ENCODE assay signal across 16 cellular contexts in genomic region chr1:200343874-200344273, GRCh38.
"Had no signal": no experiment of that assay in that cellular context is flagged by ENCODE, and none has a peak within 500 bp of the region (broad histone marks: within the 10 kb centered on the region; RNA-seq: fewer than 3 reads in every experiment).

No MANE protein-coding gene starts in this region.

- H3K27me3 Mint-ChIP-seq: activated B cell treated with CpG ODN at 0.5 μM for 24 hours; activated naive CD8-positive, alpha-beta T cell had no signal

- H3K4me3 Mint-ChIP-seq: activated B cell treated with CpG ODN at 0.5 μM for 24 hours; activated naive CD8-positive, alpha-beta T cell; brain; natural killer cell had no signal

- H3K27ac Mint-ChIP-seq: activated B cell treated with CpG ODN at 0.5 μM for 24 hours; activated naive CD8-positive, alpha-beta T cell; brain; natural killer cell had no signal

- ATAC-seq: natural killer cell, sciatic nerve, SK-N-SH treated with all-trans-retinoic acid at 6 μM for 48 hours had no signal

- H3K9me3 Mint-ChIP-seq: activated B cell treated with CpG ODN at 0.5 μM for 24 hours, natural killer cell had no signal

- H3K4me1 Mint-ChIP-seq: brain, natural killer cell had no signal

- DNase-seq: activated B cell treated with CpG ODN at 0.5 μM for 24 hours; activated effector memory CD4-positive, alpha-beta T cell treated with Interleukin-2 at 50 U/mL for 16 hours; activated T-cell treated with anti-CD3 and anti-CD28 coated beads, Interleukin-2, amount 50 U/mL, for 1 hour; anterior cingulate cortex; central memory CD4-positive, alpha-beta T cell; dorsolateral prefrontal cortex; natural killer cell; stimulated activated naive CD4-positive, alpha-beta T cell; substantia nigra; T-helper 1 cell; T-helper 9 cell; uterus had no signal

- H3K36me3 Mint-ChIP-seq: activated naive CD8-positive, alpha-beta T cell; brain; natural killer cell had no signal
